21 cellular contexts compared by ENCODE assay signal in the genomic region with DNA sequence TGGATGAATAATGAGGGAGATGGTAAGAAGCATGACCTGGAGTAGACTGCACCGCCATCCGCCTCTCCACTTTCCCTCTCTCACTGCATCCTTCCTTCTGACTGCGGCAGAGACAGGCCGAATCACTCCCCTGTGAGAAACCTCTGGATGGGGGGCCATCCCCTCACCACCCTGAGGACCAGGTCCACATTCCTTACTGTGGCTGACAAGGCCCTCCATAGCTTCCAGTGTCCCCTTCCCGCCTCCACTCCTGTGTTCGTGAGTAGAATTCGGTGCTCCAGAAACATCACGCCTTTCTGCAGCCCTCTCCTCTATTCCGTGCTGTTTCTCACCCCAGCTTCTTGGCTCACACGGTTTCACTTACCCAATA. TPM values are rescaled to one million over a fixed set of nuclear protein-coding genes. Genes with fewer than 3 reads are reported as not detected.
DNase-seq lines count a peak whose midpoint lies in the region; ATAC-seq and TF ChIP-seq lines count a peak whose summit lies in the region.
"Had no signal": no experiment of that assay in that cellular context is flagged by ENCODE, and none has a peak within 500 bp of the region (broad histone marks: within the 10 kb centered on the region; RNA-seq: fewer than 3 reads in every experiment).

No MANE protein-coding gene starts in this region.

- no peak for ATAC-seq in activated CD8-positive, alpha-beta memory T cell treated with anti-CD3 and anti-CD28 coated beads, Interleukin-2, amount 10 ng/mL, durations not matched to agents 7 days and 5 days
- ATAC-seq in mucosa of descending colon: no peak
- ATAC-seq in naive thymus-derived CD4-positive, alpha-beta T cell: no peak
- ATAC-seq: CD8-positive, alpha-beta T cell; GM12878; HCT116 had no signal

- H3K4me1 ChIP-seq in Caco-2 (peaks cover 33% of the 10 kb centered on the region), mucosa of descending colon (ENCODE audit: low read depth) (peaks cover 25% of the 10 kb centered on the region)
- no peaks in the 10 kb centered on the region for H3K4me1 ChIP-seq in naive thymus-derived CD4-positive, alpha-beta T cell (ENCODE audit: control insufficient read depth in 2 of 2, insufficient read depth in 2 of 2, low read length in 2 of 2)

- no peaks in the 10 kb centered on the region for H3K27me3 ChIP-seq in Caco-2 (replicated peaks; ENCODE audit: control insufficient read depth, insufficient read depth, low read length)
- H3K27me3 ChIP-seq in naive thymus-derived CD4-positive, alpha-beta T cell (ENCODE audit: control insufficient read depth in 2 of 2, insufficient read depth in 2 of 2, low read length in 2 of 2): no peaks in the 10 kb centered on the region

- H3K36me3 Mint-ChIP-seq in activated CD8-positive, alpha-beta memory T cell treated with anti-CD3 and anti-CD28 coated beads, Interleukin-2, amount 10 ng/mL, durations not matched to agents 7 days and 5 days: peaks cover 10% of the 10 kb centered on the region
- H3K36me3 Mint-ChIP-seq in Caco-2 (ENCODE audit: insufficient read depth, unreplicated experiment): peaks cover 39% of the 10 kb centered on the region
- peaks cover 0 to 14% (median 0%) of the 10 kb centered on the region in 5 donors for H3K36me3 Mint-ChIP-seq in naive thymus-derived CD4-positive, alpha-beta T cell
- H3K36me3 Mint-ChIP-seq: CD8-positive, alpha-beta T cell had no signal

- POLR2A ChIA-PET in Caco-2 (lab: Charles Lee): no interaction called here
- POLR2A ChIA-PET in naive thymus-derived CD4-positive, alpha-beta T cell (lab: Charles Lee): no interaction called here

- H3K27ac ChIP-seq in naive thymus-derived CD4-positive, alpha-beta T cell (ENCODE audit: low read depth, low read length): no peak overlapping the region
- H3K27ac ChIP-seq: BLaER1 had no signal

- TSS peak; percentile 5 for BruUV-seq in Caco-2 (replicated peaks; lab: Mats Ljungman, UMichigan)

- peaks cover 16% of the 10 kb centered on the region for H3K36me3 ChIP-seq in Caco-2 (ENCODE audit: control insufficient read depth, insufficient read depth, low read length)
- H3K36me3 ChIP-seq in mucosa of descending colon (ENCODE audit: low read depth): no peaks in the 10 kb centered on the region
- H3K36me3 ChIP-seq in naive thymus-derived CD4-positive, alpha-beta T cell (ENCODE audit: control insufficient read depth in 2 of 3, insufficient read depth in 3 of 3, low read length in 3 of 3): no peaks in the 10 kb centered on the region

- TF ChIP-seq CTCF in Caco-2 (IDR thresholded peaks at IDR 0.05; ENCODE audit: insufficient read depth in 1 of 2, low read depth in 1 of 2, low read length in 1 of 2, severe bottlenecking in 1 of 2, unreplicated experiment in 1 of 2) (no peak), mucosa of descending colon (IDR thresholded peaks at IDR 0.05) (no peak)

- H3K9me3 ChIP-seq in Caco-2 (no peaks in the 10 kb centered on the region), mucosa of descending colon (no peaks in the 10 kb centered on the region)
- H3K9me3 ChIP-seq in naive thymus-derived CD4-positive, alpha-beta T cell (ENCODE audit: control insufficient read depth in 2 of 3, low read length in 3 of 3): no peaks in the 10 kb centered on the region
- H3K9me3 ChIP-seq: BLaER1 had no signal

- peaks cover 17% of the 10 kb centered on the region for H3K27me3 Mint-ChIP-seq in activated CD8-positive, alpha-beta memory T cell treated with anti-CD3 and anti-CD28 coated beads, Interleukin-2, amount 10 ng/mL, durations not matched to agents 7 days and 5 days
- no peaks in the 10 kb centered on the region for H3K27me3 Mint-ChIP-seq in Caco-2 (ENCODE audit: insufficient read depth, unreplicated experiment)
- H3K27me3 Mint-ChIP-seq in naive thymus-derived CD4-positive, alpha-beta T cell: peaks cover 0 to 6% (median 4%) of the 10 kb centered on the region in 5 donors

- H3K4me3 Mint-ChIP-seq in activated CD8-positive, alpha-beta memory T cell treated with anti-CD3 and anti-CD28 coated beads, Interleukin-2, amount 10 ng/mL, durations not matched to agents 7 days and 5 days: no peak overlapping the region
- H3K4me3 Mint-ChIP-seq in Caco-2 (ENCODE audit: unreplicated experiment): no peak overlapping the region
- H3K4me3 Mint-ChIP-seq in naive thymus-derived CD4-positive, alpha-beta T cell: no peak overlapping the region
- H3K4me3 Mint-ChIP-seq: CD14-positive monocyte; CD8-positive, alpha-beta T cell; HFFc6 had no signal

- H3K27ac Mint-ChIP-seq in activated CD8-positive, alpha-beta memory T cell treated with anti-CD3 and anti-CD28 coated beads, Interleukin-2, amount 10 ng/mL, durations not matched to agents 7 days and 5 days: no peak overlapping the region
- H3K27ac Mint-ChIP-seq in Caco-2 (ENCODE audit: unreplicated experiment): no peak overlapping the region
- no peak overlapping the region for H3K27ac Mint-ChIP-seq in naive thymus-derived CD4-positive, alpha-beta T cell
- H3K27ac Mint-ChIP-seq: CD14-positive monocyte; CD8-positive, alpha-beta T cell; HFFc6 had no signal

- H3K4me1 Mint-ChIP-seq in activated CD8-positive, alpha-beta memory T cell treated with anti-CD3 and anti-CD28 coated beads, Interleukin-2, amount 10 ng/mL, durations not matched to agents 7 days and 5 days: peaks cover 17% of the 10 kb centered on the region
- H3K4me1 Mint-ChIP-seq in Caco-2 (ENCODE audit: low read depth, unreplicated experiment): peaks cover 36% of the 10 kb centered on the region
- H3K4me1 Mint-ChIP-seq in naive thymus-derived CD4-positive, alpha-beta T cell: peaks cover 0 to 14% (median 6%) of the 10 kb centered on the region in 7 donors

- intact Hi-C loops in Caco-2 (cut with micrococcal nuclease; ENCODE audit: unreplicated experiment) (no loop called here), mucosa of descending colon (cut with DNase I, micrococcal nuclease) (no loop called here)
- intact Hi-C loops in naive thymus-derived CD4-positive, alpha-beta T cell (cut with micrococcal nuclease): no loop called here

- H3K4me3 ChIP-seq in Caco-2 (ENCODE audit: low read depth, low read length) (no peak overlapping the region), mucosa of descending colon (no peak overlapping the region)
- H3K4me3 ChIP-seq in naive thymus-derived CD4-positive, alpha-beta T cell (ENCODE audit: low read length): no peak overlapping the region
- H3K4me3 ChIP-seq: BLaER1, GM12878 had no signal

- no peaks in the 10 kb centered on the region for H3K9me3 Mint-ChIP-seq in activated CD8-positive, alpha-beta memory T cell treated with anti-CD3 and anti-CD28 coated beads, Interleukin-2, amount 10 ng/mL, durations not matched to agents 7 days and 5 days (ENCODE audit: low read depth)
- H3K9me3 Mint-ChIP-seq in Caco-2 (ENCODE audit: unreplicated experiment): peaks cover 2% of the 10 kb centered on the region
- no peaks in the 10 kb centered on the region for H3K9me3 Mint-ChIP-seq in naive thymus-derived CD4-positive, alpha-beta T cell
- H3K9me3 Mint-ChIP-seq: CD8-positive, alpha-beta T cell; HFFc6 had no signal

- peak; percentile 33 for DNase-seq in activated CD8-positive, alpha-beta memory T cell treated with anti-CD3 and anti-CD28 coated beads, Interleukin-2, amount 50 U/mL, for 48 hours
- no peak for DNase-seq in activated CD8-positive, alpha-beta memory T cell treated with anti-CD3 and anti-CD28 coated beads, Interleukin-2, amount 10 ng/mL, durations not matched to agents 7 days and 5 days
- DNase-seq in Caco-2 (no peak), islet precursor cell (peak; percentile 29), mucosa of descending colon (no peak)
- no peak for DNase-seq in activated T-cell treated with anti-CD3 and anti-CD28 coated beads, Interleukin-2, amount 50 U/mL, for 48 hours
- no peak for DNase-seq in naive thymus-derived CD4-positive, alpha-beta T cell
- DNase-seq: 8988T; CD8-positive, alpha-beta T cell; DMS 273 treated with DMSO at 0.1 percent for 48 hours; DMS53; DND-41; EL; GOT3; H7; HFFc6 had no signal

- CTCF ChIA-PET in activated CD8-positive, alpha-beta memory T cell treated with anti-CD3 and anti-CD28 coated beads, Interleukin-2, amount 10 ng/mL, durations not matched to agents 7 days and 5 days (lab: Charles Lee): no interaction called here
- CTCF ChIA-PET in Caco-2 (lab: Charles Lee): no interaction called here
- CTCF ChIA-PET in naive thymus-derived CD4-positive, alpha-beta T cell (lab: Charles Lee): no interaction called here

RNA-seq across cellular contexts. Expression of a gene that starts 2.8 kb away (rescaled TPM):
- 1 to 10 TPM; 1.6 to 2.6 TPM for total RNA-seq in activated CD8-positive, alpha-beta memory T cell treated with anti-CD3 and anti-CD28 coated beads, Interleukin-2, amount 10 ng/mL, durations not matched to agents 7 days and 5 days
- total RNA-seq in Caco-2 (2022) (4.9 and 5.1 TPM in 2 replicates), mucosa of descending colon (100 to 1,000 TPM in 2 of 3 donors, 10 to 100 TPM in 1; 29.1 to 131 (median 122) TPM)
- 1 to 10 TPM in 2 of 5 experiments, under 1 TPM in 2, not detected in 1; 0.22 to 2.7 (median 1.6) TPM for total RNA-seq in naive thymus-derived CD4-positive, alpha-beta T cell
- polyA plus RNA-seq in naive thymus-derived CD4-positive, alpha-beta T cell: under 1 TPM; 0.20 to 0.65 TPM
- total RNA-seq: CD8-positive, alpha-beta T cell; G401 had no signal

RNA-seq across cellular contexts. Expression of a gene that starts 23.5 kb away (rescaled TPM):
- 10 to 100 TPM; 52.5 to 68.9 TPM for total RNA-seq in activated CD8-positive, alpha-beta memory T cell treated with anti-CD3 and anti-CD28 coated beads, Interleukin-2, amount 10 ng/mL, durations not matched to agents 7 days and 5 days
- 66.8 and 70.7 TPM in 2 replicates for total RNA-seq in Caco-2 (2022)
- total RNA-seq in mucosa of descending colon: 10 to 100 TPM; 48.0 to 57.3 (median 55.0) TPM
- 10 to 100 TPM; 42.9 to 77.3 (median 67.5) TPM for total RNA-seq in naive thymus-derived CD4-positive, alpha-beta T cell
- 10 to 100 TPM; 74.3 to 96.9 TPM for polyA plus RNA-seq in naive thymus-derived CD4-positive, alpha-beta T cell

Comparison
In these comparisons a context has a peak if more than half of its experiments do, and no peak if none do; other contexts are left out.
1. DNase-seq: peak in activated CD8-positive, alpha-beta memory T cell treated with anti-CD3 and anti-CD28 coated beads, Interleukin-2, amount 50 U/mL, for 48 hours (single experiment) and islet precursor cell (single experiment); none in activated CD8-positive, alpha-beta memory T cell treated with anti-CD3 and anti-CD28 coated beads, Interleukin-2, amount 10 ng/mL, durations not matched to agents 7 days and 5 days (single experiment), Caco-2 (0 of 2), mucosa of descending colon (0 of 3), activated T-cell treated with anti-CD3 and anti-CD28 coated beads, Interleukin-2, amount 50 U/mL, for 48 hours (0 of 2) and naive thymus-derived CD4-positive, alpha-beta T cell (0 of 9).